ENCODE assay signal across 25 cellular contexts in the genomic region with DNA sequence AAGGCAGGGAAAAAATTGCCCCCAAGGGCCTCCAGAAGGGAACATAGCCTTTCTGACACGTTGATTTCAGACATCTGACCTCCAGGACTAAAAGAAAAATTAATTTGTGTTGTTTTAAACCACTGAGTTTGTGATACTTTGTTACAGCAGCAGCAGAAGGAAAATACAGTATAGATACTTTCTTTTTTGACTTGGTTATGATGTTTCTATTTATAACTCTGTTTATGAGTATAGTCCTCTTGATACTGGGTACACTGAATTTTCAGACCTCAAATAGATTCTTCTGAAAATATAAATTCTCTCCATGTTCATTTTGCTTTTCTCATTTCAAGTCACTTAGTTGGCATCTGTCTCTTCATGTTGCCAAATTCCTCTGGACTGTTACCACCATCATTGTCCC. TPM values are rescaled to one million over a fixed set of nuclear protein-coding genes. Genes with fewer than 3 reads are reported as not detected.
"Had no signal": no experiment of that assay in that cellular context is flagged by ENCODE, and none has a peak within 500 bp of the region (broad histone marks: within the 10 kb centered on the region; RNA-seq: fewer than 3 reads in every experiment).

No MANE protein-coding gene starts in this region.

- H3K4me1 ChIP-seq: colonic mucosa, esophagus muscularis mucosa, foreskin keratinocyte, gastroesophageal sphincter, heart left ventricle, left lung, lower lobe of right lung had no signal

- ATAC-seq: foreskin keratinocyte; gastroesophageal sphincter; heart left ventricle; left cardiac atrium; left lung; left ventricle myocardium superior; lower lobe of right lung; mucosa of descending colon; naive thymus-derived CD8-positive, alpha-beta T cell had no signal

- H3K4me3 Mint-ChIP-seq: immature natural killer cell; mesothelial cell of epicardium; naive B cell; naive thymus-derived CD8-positive, alpha-beta T cell had no signal

- H3K27ac ChIP-seq: colonic mucosa, dorsolateral prefrontal cortex, esophagus muscularis mucosa, foreskin keratinocyte, gastroesophageal sphincter, heart left ventricle, hepatocyte, left lung, lower lobe of right lung had no signal

- H3K4me2 ChIP-seq: hepatocyte had no signal

- H3K4me3 ChIP-seq: colonic mucosa, dorsolateral prefrontal cortex, esophagus muscularis mucosa, gastroesophageal sphincter, heart left ventricle, hepatocyte, left lung, lower lobe of right lung, mucosa of descending colon had no signal

- FAIRE-seq: endothelial cell of umbilical vein, frontal cortex, keratinocyte had no signal

- H3K36me3 Mint-ChIP-seq: immature natural killer cell; mesothelial cell of epicardium; naive B cell; naive thymus-derived CD8-positive, alpha-beta T cell had no signal

- H3K27me3 ChIP-seq: colonic mucosa, dorsolateral prefrontal cortex, esophagus muscularis mucosa, foreskin keratinocyte, gastroesophageal sphincter, heart left ventricle, hepatocyte, left lung had no signal

- H3K36me3 ChIP-seq: colonic mucosa, esophagus muscularis mucosa, gastroesophageal sphincter, left lung, lower lobe of right lung had no signal

- H3K27ac Mint-ChIP-seq: immature natural killer cell; mesothelial cell of epicardium; naive thymus-derived CD8-positive, alpha-beta T cell had no signal

- DNase-seq: colonic mucosa; cortex of kidney; dermis blood vessel endothelial cell; dorsolateral prefrontal cortex; effector CD4-positive, alpha-beta T cell; effector memory CD4-positive, alpha-beta T cell; heart left ventricle; hypothalamus; immature natural killer cell; left cardiac atrium; left lung; left ventricle myocardium superior; lower lobe of right lung; mesenchymal stem cell; mucosa of descending colon; naive B cell; naive thymus-derived CD8-positive, alpha-beta T cell had no signal

- H3K9me3 ChIP-seq: colonic mucosa, esophagus muscularis mucosa, gastroesophageal sphincter, heart left ventricle, left lung, lower lobe of right lung, mucosa of descending colon had no signal

- H2AFZ ChIP-seq: hepatocyte had no signal

- H3K4me1 Mint-ChIP-seq: immature natural killer cell; naive B cell; naive thymus-derived CD8-positive, alpha-beta T cell had no signal

- H3K79me2 ChIP-seq: hepatocyte had no signal

RNA-seq across cellular contexts. Expression of a gene that starts 44.4 kb away (rescaled TPM):
- total RNA-seq: naive thymus-derived CD8-positive, alpha-beta T cell had no signal
- polyA plus RNA-seq: naive thymus-derived CD8-positive, alpha-beta T cell had no signal
